8 cellular contexts compared by ENCODE assay signal in genomic region chr19:53424968-53425597, GRCh38. TPM values are rescaled to one million over a fixed set of nuclear protein-coding genes. Genes with fewer than 3 reads are reported as not detected.
DNase-seq lines count a peak whose midpoint lies in the region; ATAC-seq and TF ChIP-seq lines count a peak whose summit lies in the region.

No MANE protein-coding gene starts in this region.

- H3K4me1 ChIP-seq in lower lobe of right lung, result no peaks in the 10 kb centered on the region

- no peak overlapping the region for H3K4me3 ChIP-seq in GM12865 (ENCODE audit: low read depth, low read length)
- no peak overlapping the region for H3K4me3 ChIP-seq in lower lobe of right lung

- DNase-seq in GM12865 (ENCODE audit: low read depth) (peak; percentile 59), NCI-H2196 treated with DMSO at 0.1 percent for 48 hours (lab: John Stamatoyannopoulos, UW; ENCODE audit: unreplicated experiment) (peak; percentile 3), ecto neural progenitor cell (ENCODE audit: low spot score) (peak; percentile 80), lower lobe of right lung (peak; percentile 80)
- peak; percentile 53 to 58 for DNase-seq in activated CD4-positive, alpha-beta T cell treated with anti-CD3 and anti-CD28 coated beads, Interleukin-2, amount 50 U/mL, for 4 hours
- peak; percentile 61 for DNase-seq in stimulated activated CD8-positive, alpha-beta memory T cell treated with anti-CD3 and anti-CD28 coated beads, Interleukin-12 subunit alpha, Interleukin-12 subunit beta, amount 100 ng/mL, for 1 hour (ENCODE audit: low read depth)

- no peaks in the 10 kb centered on the region for H3K9me3 ChIP-seq in lower lobe of right lung

- TF ChIP-seq CTCF in GM12865 (IDR thresholded peaks at IDR 0.05; ENCODE audit: insufficient read depth, low read depth, low read length, missing control alignments) (peak; percentile 60), lower lobe of right lung (IDR thresholded peaks at IDR 0.05) (peak; percentile 87)

- ATAC-seq in lower lobe of right lung (peak; percentile 94 to 95), GM18870 (IDR thresholded peaks at IDR 0.05; ENCODE audit: unreplicated experiment) (no peak), GM18517 (IDR thresholded peaks at IDR 0.05; ENCODE audit: unreplicated experiment) (no peak)

- no peaks in the 10 kb centered on the region for H3K27me3 ChIP-seq in lower lobe of right lung (ENCODE audit: low read depth)

- intact Hi-C loops in lower lobe of right lung (cut with DNase I), result no loop called here

- H3K27ac ChIP-seq in lower lobe of right lung, result peak overlapping the region; percentile 36

- peaks cover 4% of the 10 kb centered on the region for H3K36me3 ChIP-seq in lower lobe of right lung

RNA-seq across cellular contexts. Expression of gene ZNF761, which starts 6.7 kb away (rescaled TPM):
- 14.7 TPM for total RNA-seq in lower lobe of right lung

RNA-seq across cellular contexts. Expression of gene ZNF765, which starts 30.1 kb away (rescaled TPM):
- 16.2 TPM for total RNA-seq in lower lobe of right lung

RNA-seq across cellular contexts. Expression of gene ZNF813, which starts 42.5 kb away (rescaled TPM):
- 5.3 TPM for total RNA-seq in lower lobe of right lung

RNA-seq across cellular contexts. Expression of gene ZNF525, which starts 59.6 kb away (rescaled TPM):
- 12.8 TPM for total RNA-seq in lower lobe of right lung

Comparison
In these comparisons a context has a peak if more than half of its experiments do, and no peak if none do; other contexts are left out.
1. DNase-seq: peak in every context shown above with its lines; median percentile 80 in ecto neural progenitor cell; 80 in lower lobe of right lung; 61 in stimulated activated CD8-positive, alpha-beta memory T cell treated with anti-CD3 and anti-CD28 coated beads, Interleukin-12 subunit alpha, Interleukin-12 subunit beta, amount 100 ng/mL, for 1 hour; 59 in GM12865; 56 in activated CD4-positive, alpha-beta T cell treated with anti-CD3 and anti-CD28 coated beads, Interleukin-2, amount 50 U/mL, for 4 hours; 3 in NCI-H2196 treated with DMSO at 0.1 percent for 48 hours.
2. ATAC-seq: peak in lower lobe of right lung (2 of 2); none in GM18870 (single experiment) and GM18517 (single experiment).